15 cellular contexts compared by ENCODE assay signal in the genomic region with DNA sequence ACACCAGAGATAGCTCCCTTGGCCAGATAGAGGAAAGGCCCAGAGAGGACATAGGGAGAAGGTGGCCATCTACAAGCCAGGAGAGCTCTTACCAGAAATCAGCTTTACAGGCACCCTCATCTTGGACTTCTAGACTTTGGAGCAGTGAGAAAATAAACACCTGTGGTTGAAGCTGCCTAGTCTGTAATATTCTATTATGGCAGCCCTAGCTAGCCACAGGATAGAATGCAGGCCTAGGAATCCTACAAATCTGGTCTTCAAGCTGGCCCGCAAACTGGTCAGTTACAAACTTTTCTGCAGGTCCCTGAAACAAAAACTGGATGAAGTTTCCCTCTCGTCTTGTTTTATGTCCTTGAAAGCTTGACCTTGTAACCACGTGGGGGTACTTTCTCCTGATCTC.
DNase-seq lines count a peak whose midpoint lies in the region; ATAC-seq, FAIRE-seq and TF ChIP-seq lines count a peak whose summit lies in the region.
"Had no signal": no experiment of that assay in that cellular context is flagged by ENCODE, and none has a peak within 500 bp of the region (broad histone marks: within the 10 kb centered on the region; RNA-seq: fewer than 3 reads in every experiment).

No MANE protein-coding gene starts in this region.

- H3K18ac ChIP-seq in trophoblast cell (ENCODE audit: low read length) = no peak overlapping the region

- H4K8ac ChIP-seq in trophoblast cell (ENCODE audit: low read depth, low read length) = peak overlapping the region; percentile 8

- FAIRE-seq in endothelial cell of umbilical vein (lab: Jason Lieb, UNC) = no peak
- FAIRE-seq: A204.1, GM12891, H54 had no signal

- H2BK120ac ChIP-seq in trophoblast cell (ENCODE audit: insufficient read depth, low read length, poor library complexity) = peak overlapping the region; percentile 14

- CTCF ChIA-PET in WTC11 (lab: Charles Lee) = no interaction called here
- CTCF ChIA-PET in endothelial cell of umbilical vein (lab: Charles Lee) = no interaction called here
- CTCF ChIA-PET in SK-N-SH (lab: Yijun Ruan, JAX) = interaction anchor here (1.3 kb wide), 1 partner anchor 16 kb away, joined by 5 read pairs; no protein-coding TSS in a partner anchor

- H3K27me3 ChIP-seq in endothelial cell of umbilical vein (ENCODE audit: control insufficient read depth in 2 of 2, insufficient read depth in 2 of 2, low read length in 2 of 2) (no peaks in the 10 kb centered on the region), trophoblast cell (ENCODE audit: insufficient read depth, low read length) (no peaks in the 10 kb centered on the region), SK-N-SH (ENCODE audit: insufficient read depth) (no peaks in the 10 kb centered on the region)

- no peak for ATAC-seq in WTC11

- H3F3A ChIP-seq in SK-N-SH (replicated peaks; ENCODE audit: insufficient read depth) = peaks cover 4% of the 10 kb centered on the region

- peak overlapping the region; percentile 6 for H2BK12ac ChIP-seq in trophoblast cell (ENCODE audit: low read length)

- no peaks in the 10 kb centered on the region for H3K36me3 ChIP-seq in endothelial cell of umbilical vein (ENCODE audit: control insufficient read depth in 2 of 2, extremely low read depth in 1 of 2, insufficient read depth in 2 of 2, low read length in 2 of 2)
- peaks cover 0 to 2% of the 10 kb centered on the region in 2 experiments for H3K36me3 ChIP-seq in trophoblast cell (ENCODE audit: control insufficient read depth in 1 of 2, insufficient read depth in 2 of 2, low read length in 2 of 2)
- peaks cover 4 to 49% of the 10 kb centered on the region in 2 experiments for H3K36me3 ChIP-seq in SK-N-SH (replicated peaks in 1 of 2; ENCODE audit: control insufficient read depth in 1 of 2, insufficient read depth in 2 of 2, low read length in 1 of 2)

- no peaks in the 10 kb centered on the region for H3K9me1 ChIP-seq in endothelial cell of umbilical vein (replicated peaks; ENCODE audit: control insufficient read depth, extremely low read depth, insufficient read depth, low read length)

- no peak overlapping the region for H2AFZ ChIP-seq in endothelial cell of umbilical vein (ENCODE audit: low read depth, low read length)
- no peak overlapping the region for H2AFZ ChIP-seq in trophoblast cell (ENCODE audit: insufficient read depth, low read length, poor library complexity)
- no peak overlapping the region for H2AFZ ChIP-seq in SK-N-SH (ENCODE audit: low read depth)
- H2AFZ ChIP-seq: GM23248 had no signal

- H3K9me2 ChIP-seq in SK-N-SH = no peaks in the 10 kb centered on the region

- H3K36me3 Mint-ChIP-seq in WTC11 = peaks cover 75% of the 10 kb centered on the region

- POLR2A ChIA-PET in WTC11 (lab: Charles Lee) (interaction anchor here (1.2 kb wide), 1 partner anchor 10 kb away, joined by 3 read pairs; no protein-coding TSS in a partner anchor), endothelial cell of umbilical vein (lab: Charles Lee) (interaction anchor here (1.7 kb wide), 1 partner anchor 44 kb away, joined by 4 read pairs; no protein-coding TSS in a partner anchor), SK-N-SH (lab: Yijun Ruan, JAX) (no interaction called here)

- H3K27ac ChIP-seq in endothelial cell of umbilical vein (ENCODE audit: insufficient read depth, low read depth, low read length) = peak overlapping the region; percentile 92
- H3K27ac ChIP-seq in trophoblast cell (ENCODE audit: low read depth, low read length) = peak overlapping the region; percentile 20
- no peak overlapping the region for H3K27ac ChIP-seq in SK-N-SH (ENCODE audit: low read depth in 2 of 2, low read length in 1 of 2)

- peak overlapping the region; percentile 28; the same call in 1 of the 2 replicates for H3K27ac Mint-ChIP-seq in WTC11
- H3K27ac Mint-ChIP-seq: B cell; CD4-positive, alpha-beta T cell had no signal

- TF ChIP-seq CTCF in WTC11 (IDR thresholded peaks at IDR 0.05) (no peak), endothelial cell of umbilical vein (IDR thresholded peaks at IDR 0.05; ENCODE audit: extremely low read depth in 1 of 2, insufficient read depth in 1 of 2, low read depth in 1 of 2, low read length in 2 of 2) (no peak), SK-N-SH (IDR thresholded peaks at IDR 0.05) (no peak)

- WGBS in trophoblast cell (ENCODE audit: extremely low coverage, insufficient coverage, insufficient read length) = no CpG with 5 or more reads among the region's 3 CpGs
- 86% methylated on average over 3 of the region's 3 CpGs for WGBS in SK-N-SH (ENCODE audit: low lambda C conversion rate)

- no peak for TF ChIP-seq POLR2A in endothelial cell of umbilical vein (IDR thresholded peaks at IDR 0.05; ENCODE audit: low read depth, low read length)

- H2AK5ac ChIP-seq in trophoblast cell (ENCODE audit: low read length) = no peak overlapping the region

- TF ChIP-seq RAD21 in SK-N-SH (IDR thresholded peaks at IDR 0.05; ENCODE audit: low read length) = no peak

- H3K4me1 Mint-ChIP-seq in WTC11 = peaks cover 35% of the 10 kb centered on the region
- H3K4me1 Mint-ChIP-seq: B cell had no signal

- no peak overlapping the region for H3K23ac ChIP-seq in trophoblast cell (ENCODE audit: low read length)

- H3K4me2 ChIP-seq in endothelial cell of umbilical vein (ENCODE audit: insufficient read depth, low read length) (no peak overlapping the region), trophoblast cell (ENCODE audit: low read length) (no peak overlapping the region), SK-N-SH (no peak overlapping the region)

- no peaks in the 10 kb centered on the region for H4K20me1 ChIP-seq in endothelial cell of umbilical vein (replicated peaks; ENCODE audit: control insufficient read depth, extremely low read depth, insufficient read depth, low read length)
- no peaks in the 10 kb centered on the region for H4K20me1 ChIP-seq in SK-N-SH (ENCODE audit: insufficient read depth)

- peaks cover 51% of the 10 kb centered on the region for H3K9me3 Mint-ChIP-seq in WTC11
- H3K9me3 Mint-ChIP-seq: CD4-positive, alpha-beta T cell had no signal

- no peak overlapping the region for H4K12ac ChIP-seq in trophoblast cell (ENCODE audit: low read depth, low read length)

- no TSS peak for BruUV-seq in endothelial cell of umbilical vein (replicated peaks; lab: Mats Ljungman, UMichigan)

- H3K4me3 ChIP-seq in endothelial cell of umbilical vein (replicated peaks in 1 of 3; ENCODE audit: insufficient read depth in 1 of 3, low read depth in 1 of 3, low read length in 3 of 3) = no peak overlapping the region
- no peak overlapping the region for H3K4me3 ChIP-seq in trophoblast cell (ENCODE audit: low read depth, low read length)
- H3K4me3 ChIP-seq in SK-N-SH (ENCODE audit: low read depth in 2 of 2, low read length in 1 of 2) = no peak overlapping the region
- H3K4me3 ChIP-seq: GM23248 had no signal

- dilution Hi-C loops in endothelial cell of umbilical vein (cut with MboI; ENCODE audit: extremely low pct_ligation_motif_present, low sequenced_read_pairs) = no loop called here

- no peaks in the 10 kb centered on the region for H3K9me3 ChIP-seq in endothelial cell of umbilical vein (replicated peaks; ENCODE audit: control insufficient read depth, insufficient read depth, low read length)
- H3K9me3 ChIP-seq in trophoblast cell (ENCODE audit: insufficient read depth, low read depth, low read length) = no peaks in the 10 kb centered on the region
- no peaks in the 10 kb centered on the region; the same call in 1 of the 2 replicates for H3K9me3 ChIP-seq in SK-N-SH

- H3K4ac ChIP-seq in trophoblast cell (ENCODE audit: low read depth, low read length) = no peak overlapping the region

- H3K14ac ChIP-seq in trophoblast cell (ENCODE audit: low read length) = no peak overlapping the region

- H3K79me2 ChIP-seq in endothelial cell of umbilical vein (ENCODE audit: control insufficient read depth, insufficient read depth, low read length) = peaks cover 9% of the 10 kb centered on the region
- H3K79me2 ChIP-seq in trophoblast cell (ENCODE audit: control insufficient read depth, insufficient read depth, low read length, poor library complexity) = no peaks in the 10 kb centered on the region
- H3K79me2 ChIP-seq in SK-N-SH (ENCODE audit: insufficient read depth) = peaks cover 25% of the 10 kb centered on the region

- no peak for DNase-seq in WTC11 (ENCODE audit: low spot score)
- no peak for DNase-seq in endothelial cell of umbilical vein (ENCODE audit: low read depth, low spot score)
- DNase-seq in trophoblast cell = peak; percentile 57 to 79
- no peak for DNase-seq in SHP77 (lab: John Stamatoyannopoulos, UW)
- no peak for DNase-seq in posterior vena cava (ENCODE audit: low spot score)
- no peak for DNase-seq in occipital lobe (lab: John Stamatoyannopoulos, UW)
- DNase-seq in SK-N-SH = no peak
- DNase-seq: C1 segment of cervical spinal cord; CD4-positive, alpha-beta T cell; DMS79; GM23248 had no signal

- intact Hi-C loops in endothelial cell of umbilical vein (cut with micrococcal nuclease) = loop anchor here (10.0 kb wide), 1 partner anchor 298 kb away; no protein-coding TSS in a partner anchor
- intact Hi-C loops in posterior vena cava (cut with DNase I) = no loop called here

- H3K4me3 Mint-ChIP-seq in WTC11 = no peak overlapping the region
- H3K4me3 Mint-ChIP-seq: B cell; CD4-positive, alpha-beta T cell had no signal

- H3K4me1 ChIP-seq in endothelial cell of umbilical vein (ENCODE audit: control insufficient read depth, extremely low read depth, insufficient read depth, low read length) (peaks cover 47% of the 10 kb centered on the region), trophoblast cell (ENCODE audit: control insufficient read depth in 1 of 2, insufficient read depth in 2 of 2, low read length in 2 of 2) (peaks cover 5 to 10% of the 10 kb centered on the region in 2 experiments), SK-N-SH (ENCODE audit: control insufficient read depth in 1 of 2, insufficient read depth in 2 of 2, low read depth in 1 of 2, low read length in 1 of 2) (peaks cover 2 to 14% of the 10 kb centered on the region in 2 experiments; a peak in 3 of 4 replicates)

- H4K91ac ChIP-seq in trophoblast cell (ENCODE audit: low read depth, low read length) = no peak overlapping the region

- no peak for TF ChIP-seq EP300 in SK-N-SH (IDR thresholded peaks at IDR 0.05; ENCODE audit: borderline replicate concordance in 1 of 2, low read depth in 1 of 2, low read length in 1 of 2)

- peaks cover 15% of the 10 kb centered on the region for H3K79me1 ChIP-seq in trophoblast cell (ENCODE audit: low read length)

- no peak overlapping the region for H2BK5ac ChIP-seq in trophoblast cell (ENCODE audit: low read depth, low read length, poor library complexity)

- H3K9ac ChIP-seq in endothelial cell of umbilical vein (replicated peaks; ENCODE audit: extremely low read depth, insufficient read depth, low read length) (no peak overlapping the region), trophoblast cell (ENCODE audit: low read length) (no peak overlapping the region), SK-N-SH (no peak overlapping the region)
- H3K9ac ChIP-seq: GM23248 had no signal

- H3K27me3 Mint-ChIP-seq in WTC11 (ENCODE audit: low read depth) = no peaks in the 10 kb centered on the region
- H3K27me3 Mint-ChIP-seq: B cell; CD4-positive, alpha-beta T cell had no signal

TF ChIP-seq in WTC11, 78 proteins besides CTCF, POLR2A, EP300 and RAD21 (continues in another document):
- no peak for TF ChIP-seq TEAD4 (CRISPR knock-in tag; IDR thresholded peaks at IDR 0.05)

TF ChIP-seq in endothelial cell of umbilical vein, 7 proteins besides CTCF, POLR2A, EP300 and RAD21 (continues in another document):
- no peak for TF ChIP-seq GATA2 (IDR thresholded peaks at IDR 0.05; ENCODE audit: insufficient read depth, insufficient read length, low read depth, low read length)

Comparison
In these comparisons a context has a peak if more than half of its experiments do, and no peak if none do; other contexts are left out.
1. DNase-seq: peak in trophoblast cell (2 of 2); none in WTC11 (single experiment), endothelial cell of umbilical vein (single experiment), SHP77 (0 of 2), posterior vena cava (single experiment), occipital lobe (single experiment) and SK-N-SH (single experiment).
2. H3K27ac ChIP-seq: peak in endothelial cell of umbilical vein (single experiment) and trophoblast cell (single experiment); none in SK-N-SH (0 of 2).